ENCODE assay signal across 8 cellular contexts in the genomic region with DNA sequence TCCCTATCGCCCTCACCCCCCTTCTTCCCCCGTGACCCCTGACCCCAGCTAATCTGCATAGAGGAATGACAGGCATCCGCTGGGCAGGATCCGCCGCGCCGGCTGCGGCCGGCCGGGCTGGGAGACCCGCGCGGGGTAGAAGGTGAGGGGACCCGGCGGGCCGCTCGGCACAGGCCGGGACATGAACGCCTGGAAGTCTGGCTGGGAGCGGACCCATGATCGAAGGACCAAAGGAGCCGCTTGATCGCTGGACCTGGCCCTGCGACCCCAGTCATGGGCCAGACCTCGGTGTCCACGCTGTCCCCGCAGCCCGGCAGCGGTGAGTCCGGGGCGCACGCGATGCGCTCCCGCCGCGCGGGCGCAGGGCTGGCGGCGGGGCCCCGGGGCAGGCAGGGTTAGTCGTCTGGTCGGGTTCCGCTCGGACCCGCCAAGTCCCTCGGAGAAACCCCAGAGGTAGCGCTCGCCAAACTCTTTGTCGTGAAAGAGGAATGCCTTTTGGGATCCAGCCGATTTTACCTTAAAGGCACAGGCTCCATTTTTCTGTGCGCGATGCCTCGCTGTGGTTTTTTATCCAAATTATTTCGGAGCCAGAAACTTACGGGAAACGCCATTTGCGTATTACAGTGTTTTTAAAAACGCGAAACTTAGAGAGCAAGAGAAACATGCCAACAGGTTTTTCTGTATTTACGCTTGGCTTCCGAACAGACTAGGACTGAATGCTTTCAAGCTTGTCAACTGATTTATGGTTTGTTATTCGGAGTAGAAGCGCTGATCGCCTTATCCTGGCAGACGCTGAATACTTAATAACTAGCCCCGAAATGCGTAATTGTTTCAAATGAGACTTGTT. TPM values are rescaled to one million over a fixed set of nuclear protein-coding genes. Genes with fewer than 3 reads are reported as not detected.
A peak's percentile ranks its signal among the peaks of the same experiment; 100 is the strongest.
DNase-seq lines count a peak whose midpoint lies in the region; ATAC-seq and TF ChIP-seq lines count a peak whose summit lies in the region.

A gene (plus strand): TSS at position 75 of the 847 bp plus-strand sequence. CDS start 199 bp downstream, at position 274.

- peak within 1 kb of the TSS; percentile 92 for H3K9ac ChIP-seq in iPS-20b (ENCODE audit: low read depth, low read length)

- peaks cover 61% of the 10 kb centered on the region for H3K4me1 ChIP-seq in iPS-20b (ENCODE audit: insufficient read depth, low read length)
- peaks cover 14 to 30% of the 10 kb centered on the region in 2 donors for H3K4me1 ChIP-seq in gastrocnemius medialis

- H3K9me3 Mint-ChIP-seq in central memory CD8-positive, alpha-beta T cell = peaks cover 6% of the 10 kb centered on the region

- peak; percentile 58 for ATAC-seq in central memory CD8-positive, alpha-beta T cell (replicated peaks; ENCODE audit: extremely low read depth, poor library complexity, severe bottlenecking)
- peak; percentile 78 to 84 for ATAC-seq in gastrocnemius medialis
- no peak for ATAC-seq in GM18517 (IDR thresholded peaks at IDR 0.05; ENCODE audit: unreplicated experiment)

- DNase-seq in GDM1 (lab: John Stamatoyannopoulos, UW) (peak; percentile 50), KG1 (lab: John Stamatoyannopoulos, UW) (peak; percentile 45), WERI-Rb-1 (peak; percentile 70), gastrocnemius medialis (peak; percentile 50 to 58), NCI-H1436 treated with DMSO at 0.1 percent for 48 hours (lab: John Stamatoyannopoulos, UW) (no peak)
- DNase-seq in central memory CD8-positive, alpha-beta T cell (ENCODE audit: low spot score in 2 of 2) = no peak

- H3K27me3 Mint-ChIP-seq in central memory CD8-positive, alpha-beta T cell = no peaks in the 10 kb centered on the region

- peaks cover 3% of the 10 kb centered on the region for H3K36me3 Mint-ChIP-seq in central memory CD8-positive, alpha-beta T cell (ENCODE audit: insufficient read depth)

- intact Hi-C loops in gastrocnemius medialis (cut with DNase I; ENCODE audit: low total_unique reads) = loop anchor here (2.0 to 5.0 kb wide), 2 partner anchors 64 to 165 kb away; a partner anchor contains a TSS

- TF ChIP-seq CTCF in WERI-Rb-1 (IDR thresholded peaks at IDR 0.05; ENCODE audit: low read depth, low read length) (no peak), gastrocnemius medialis (IDR thresholded peaks at IDR 0.05 in 4 of 5, conservative IDR thresholded peaks at IDR 0.05 in 1 of 5) (no peak)

- H3K4me3 ChIP-seq in WERI-Rb-1 (ENCODE audit: low read depth, low read length) (peak within 1 kb of the TSS; percentile 84), iPS-20b (ENCODE audit: low read length) (peak within 1 kb of the TSS; percentile 98), gastrocnemius medialis (peak within 1 kb of the TSS; percentile 72 to 87 (median 78))

- peaks cover 46% of the 10 kb centered on the region for H3K4me1 Mint-ChIP-seq in central memory CD8-positive, alpha-beta T cell

- in situ Hi-C loops in gastrocnemius medialis (cut with MboI; ENCODE audit: low sequenced_read_pairs in 4 of 4) = no loop called here

- TF ChIP-seq POLR2A in gastrocnemius medialis (IDR thresholded peaks at IDR 0.05) = peak; percentile 59 to 65

- H3K36me3 ChIP-seq in WERI-Rb-1 (no peaks in the 10 kb centered on the region; the same call in 1 of the 2 replicates), iPS-20b (ENCODE audit: insufficient read depth, low read depth, low read length) (peaks cover 4% of the 10 kb centered on the region; the same call in 1 of the 2 replicates), gastrocnemius medialis (no peaks in the 10 kb centered on the region)

- H3K4me3 Mint-ChIP-seq in central memory CD8-positive, alpha-beta T cell = peak within 1 kb of the TSS; percentile 57

- H3K27ac ChIP-seq in WERI-Rb-1 (peak within 1 kb of the TSS; percentile 74), iPS-20b (ENCODE audit: low read length) (no peak within 1 kb of the TSS), gastrocnemius medialis (peak within 1 kb of the TSS; percentile 77 to 88 (median 84))

- H3K27ac Mint-ChIP-seq in central memory CD8-positive, alpha-beta T cell (ENCODE audit: low read depth) = no peak within 1 kb of the TSS

- H3K27me3 ChIP-seq in WERI-Rb-1 (ENCODE audit: insufficient read depth, low read depth, severe bottlenecking) (no peaks in the 10 kb centered on the region), iPS-20b (ENCODE audit: insufficient read depth, low read length) (no peaks in the 10 kb centered on the region), gastrocnemius medialis (no peaks in the 10 kb centered on the region)

- H3K9me3 ChIP-seq in WERI-Rb-1 (ENCODE audit: severe bottlenecking) (peaks cover 8% of the 10 kb centered on the region), iPS-20b (ENCODE audit: insufficient read depth, low read depth, low read length) (peaks cover 10% of the 10 kb centered on the region), gastrocnemius medialis (no peaks in the 10 kb centered on the region)

RNA-seq across cellular contexts. Expression of the gene that starts here (rescaled TPM):
- 10 to 100 TPM; 25.4 to 31.8 (median 26.1) TPM for total RNA-seq in gastrocnemius medialis

Comparison
In these comparisons a context has a peak if more than half of its experiments do, and no peak if none do; other contexts are left out.
1. DNase-seq: peak in GDM1 (single experiment), KG1 (single experiment), WERI-Rb-1 (single experiment) and gastrocnemius medialis (2 of 2); none in central memory CD8-positive, alpha-beta T cell (0 of 2) and NCI-H1436 treated with DMSO at 0.1 percent for 48 hours (single experiment).
2. Peak in every context shown above with its lines, with median percentiles within 50 percentile points of each other: H3K4me3 ChIP-seq.